Comparison of ENCODE assay signal across 8 cellular contexts in the genomic region with DNA sequence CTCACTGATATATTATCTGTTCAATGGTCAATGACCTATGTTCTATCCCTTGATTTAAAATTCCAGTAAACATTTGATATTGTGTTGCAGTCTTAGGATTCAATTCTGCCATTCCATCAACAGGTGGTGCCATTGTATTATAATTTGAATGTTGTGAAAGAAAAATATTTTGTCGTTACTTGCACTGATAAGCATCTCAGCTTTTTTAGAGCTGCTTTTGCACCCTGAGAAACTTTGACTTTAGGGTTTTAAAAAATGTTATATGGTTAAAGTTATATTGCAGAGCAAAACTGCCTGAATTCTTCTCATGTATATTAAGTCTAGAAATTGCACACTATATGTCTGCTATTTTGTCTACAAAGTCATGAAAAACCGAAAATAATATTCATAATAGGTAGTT. TPM values are rescaled to one million over a fixed set of nuclear protein-coding genes. Genes with fewer than 3 reads are reported as not detected.
DNase-seq lines count a peak whose midpoint lies in the region; ATAC-seq and TF ChIP-seq lines count a peak whose summit lies in the region.

No MANE protein-coding gene starts in this region.

- ATAC-seq in stimulated activated effector memory CD8-positive, alpha-beta T cell treated with anti-CD3 and anti-CD28 coated beads, Interleukin-12 subunit alpha, Interleukin-12 subunit beta, amount 100 ng/mL, for 72 hours = no peak
- ATAC-seq in activated naive CD4-positive, alpha-beta T cell treated with anti-CD3 and anti-CD28 coated beads, Interleukin-2, amount 50 U/mL, for 72 hours = no peak

- TF ChIP-seq CTCF in WI38 (IDR thresholded peaks at IDR 0.05; ENCODE audit: low read depth, low read length) = peak; percentile 20; the same call in 1 of the 2 replicates

- H3K4me1 Mint-ChIP-seq in stimulated activated effector memory CD8-positive, alpha-beta T cell treated with anti-CD3 and anti-CD28 coated beads, Interleukin-12 subunit alpha, Interleukin-12 subunit beta, amount 100 ng/mL, for 72 hours = no peaks in the 10 kb centered on the region

- no peaks in the 10 kb centered on the region for H3K36me3 Mint-ChIP-seq in stimulated activated effector memory CD8-positive, alpha-beta T cell treated with anti-CD3 and anti-CD28 coated beads, Interleukin-12 subunit alpha, Interleukin-12 subunit beta, amount 100 ng/mL, for 72 hours
- H3K36me3 Mint-ChIP-seq in activated naive CD4-positive, alpha-beta T cell treated with anti-CD3 and anti-CD28 coated beads, Interleukin-2, amount 50 U/mL, for 72 hours = peaks cover 0 to 4% of the 10 kb centered on the region in 2 donors

- no peak overlapping the region for H3K4me3 ChIP-seq in WI38 (ENCODE audit: low read depth, low read length)

- no peak overlapping the region for H3K27ac Mint-ChIP-seq in stimulated activated effector memory CD8-positive, alpha-beta T cell treated with anti-CD3 and anti-CD28 coated beads, Interleukin-12 subunit alpha, Interleukin-12 subunit beta, amount 100 ng/mL, for 72 hours
- H3K27ac Mint-ChIP-seq in activated naive CD4-positive, alpha-beta T cell treated with anti-CD3 and anti-CD28 coated beads, Interleukin-2, amount 50 U/mL, for 72 hours = no peak overlapping the region

- H3K4me3 Mint-ChIP-seq in stimulated activated effector memory CD8-positive, alpha-beta T cell treated with anti-CD3 and anti-CD28 coated beads, Interleukin-12 subunit alpha, Interleukin-12 subunit beta, amount 100 ng/mL, for 72 hours = no peak overlapping the region

- H3K9me3 Mint-ChIP-seq in stimulated activated effector memory CD8-positive, alpha-beta T cell treated with anti-CD3 and anti-CD28 coated beads, Interleukin-12 subunit alpha, Interleukin-12 subunit beta, amount 100 ng/mL, for 72 hours = no peaks in the 10 kb centered on the region
- peaks cover 0 to 3% of the 10 kb centered on the region in 2 donors for H3K9me3 Mint-ChIP-seq in activated naive CD4-positive, alpha-beta T cell treated with anti-CD3 and anti-CD28 coated beads, Interleukin-2, amount 50 U/mL, for 72 hours

- DNase-seq in DMS 273 (lab: John Stamatoyannopoulos, UW; ENCODE audit: unreplicated experiment) (peak; percentile 33), DMS 273 treated with DMSO at 0.1 percent for 48 hours (lab: John Stamatoyannopoulos, UW) (no peak), Kasumi-1 (lab: John Stamatoyannopoulos, UW) (peak; percentile 65 to 86), inferior parietal cortex (ENCODE audit: extremely low spot score) (peak; percentile 65), OCI-M2 (lab: John Stamatoyannopoulos, UW; ENCODE audit: unreplicated experiment) (no peak)
- no peak for DNase-seq in stimulated activated effector memory CD8-positive, alpha-beta T cell treated with anti-CD3 and anti-CD28 coated beads, Interleukin-12 subunit alpha, Interleukin-12 subunit beta, amount 100 ng/mL, for 72 hours (ENCODE audit: low spot score in 2 of 2)
- no peak for DNase-seq in activated naive CD4-positive, alpha-beta T cell treated with anti-CD3 and anti-CD28 coated beads, Interleukin-2, amount 50 U/mL, for 72 hours (ENCODE audit: low spot score in 2 of 2)

RNA-seq across cellular contexts. Expression of a gene that starts 18.8 kb away (rescaled TPM):
- 10 to 100 TPM; 14.4 to 15.9 TPM for total RNA-seq in activated naive CD4-positive, alpha-beta T cell treated with anti-CD3 and anti-CD28 coated beads, Interleukin-2, amount 50 U/mL, for 72 hours

Comparison
In these comparisons a context has a peak if more than half of its experiments do, and no peak if none do; other contexts are left out.
1. DNase-seq: peak in DMS 273 (single experiment), Kasumi-1 (2 of 2) and inferior parietal cortex (single experiment); none in DMS 273 treated with DMSO at 0.1 percent for 48 hours (single experiment), OCI-M2 (single experiment), stimulated activated effector memory CD8-positive, alpha-beta T cell treated with anti-CD3 and anti-CD28 coated beads, Interleukin-12 subunit alpha, Interleukin-12 subunit beta, amount 100 ng/mL, for 72 hours (0 of 2) and activated naive CD4-positive, alpha-beta T cell treated with anti-CD3 and anti-CD28 coated beads, Interleukin-2, amount 50 U/mL, for 72 hours (0 of 2).